ENCODE assay signal across 1 cellular context in the genomic region with DNA sequence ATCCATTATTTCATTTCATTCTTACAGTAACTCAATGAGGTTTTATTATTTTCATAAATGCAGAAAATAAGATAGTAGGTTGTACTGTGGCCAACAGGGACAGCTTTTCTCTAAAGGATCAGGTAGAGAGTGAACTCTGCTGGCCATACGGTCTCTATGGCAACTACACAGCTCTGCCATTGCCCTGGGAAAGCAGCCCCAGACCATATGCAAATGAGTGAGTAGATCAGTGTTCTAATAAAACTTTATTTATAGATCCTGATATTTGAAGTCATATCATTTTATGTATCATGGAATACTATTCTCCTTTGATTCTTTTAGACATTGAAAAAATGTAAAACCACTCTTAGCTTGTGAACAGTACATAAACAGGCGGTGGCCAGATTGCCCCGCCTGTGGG.
TF ChIP-seq lines count a peak whose summit lies in the region.

No MANE protein-coding gene starts in this region.

TF ChIP-seq in IMR-90, 13 proteins besides CTCF, POLR2A, EP300 and RAD21 (continued from another document):
- TF ChIP-seq, protein P1, sequence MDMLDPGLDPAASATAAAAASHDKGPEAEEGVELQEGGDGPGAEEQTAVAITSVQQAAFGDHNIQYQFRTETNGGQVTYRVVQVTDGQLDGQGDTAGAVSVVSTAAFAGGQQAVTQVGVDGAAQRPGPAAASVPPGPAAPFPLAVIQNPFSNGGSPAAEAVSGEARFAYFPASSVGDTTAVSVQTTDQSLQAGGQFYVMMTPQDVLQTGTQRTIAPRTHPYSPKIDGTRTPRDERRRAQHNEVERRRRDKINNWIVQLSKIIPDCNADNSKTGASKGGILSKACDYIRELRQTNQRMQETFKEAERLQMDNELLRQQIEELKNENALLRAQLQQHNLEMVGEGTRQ (IDR thresholded peaks at IDR 0.05; ENCODE audit: low read depth, low read length) = no peak
- TF ChIP-seq, protein P2, sequence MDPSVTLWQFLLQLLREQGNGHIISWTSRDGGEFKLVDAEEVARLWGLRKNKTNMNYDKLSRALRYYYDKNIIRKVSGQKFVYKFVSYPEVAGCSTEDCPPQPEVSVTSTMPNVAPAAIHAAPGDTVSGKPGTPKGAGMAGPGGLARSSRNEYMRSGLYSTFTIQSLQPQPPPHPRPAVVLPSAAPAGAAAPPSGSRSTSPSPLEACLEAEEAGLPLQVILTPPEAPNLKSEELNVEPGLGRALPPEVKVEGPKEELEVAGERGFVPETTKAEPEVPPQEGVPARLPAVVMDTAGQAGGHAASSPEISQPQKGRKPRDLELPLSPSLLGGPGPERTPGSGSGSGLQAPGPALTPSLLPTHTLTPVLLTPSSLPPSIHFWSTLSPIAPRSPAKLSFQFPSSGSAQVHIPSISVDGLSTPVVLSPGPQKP (IDR thresholded peaks at IDR 0.05; ENCODE audit: borderline replicate concordance, low read depth, low read length) = no peak
- TF ChIP-seq FOS (IDR thresholded peaks at IDR 0.05; ENCODE audit: low read depth, low read length) (no peak), MXI1 (IDR thresholded peaks at IDR 0.05; ENCODE audit: borderline replicate concordance, low read depth, low read length) (no peak), RCOR1 (IDR thresholded peaks at IDR 0.05; ENCODE audit: insufficient replicate concordance, low read length) (no peak)
